In genomic region chr6:11398451-11399326, GRCh38 we compare ENCODE assay signal across 1 cellular context.
TF ChIP-seq lines count a peak whose summit lies in the region.

No MANE protein-coding gene starts in this region.

TF ChIP-seq in endothelial cell of umbilical vein, 7 proteins besides CTCF, POLR2A, EP300 and RAD21:
- no peak for TF ChIP-seq MAX (IDR thresholded peaks at IDR 0.05; ENCODE audit: insufficient read depth, insufficient read length)
- TF ChIP-seq POLR2AphosphoS5 (IDR thresholded peaks at IDR 0.05; ENCODE audit: insufficient read depth, low read depth, low read length): no peak
- TF ChIP-seq MYC (IDR thresholded peaks at IDR 0.05; ENCODE audit: low read depth, low read length): no peak
- TF ChIP-seq EZH2 (IDR thresholded peaks at IDR 0.05; ENCODE audit: borderline replicate concordance, low read depth, low read length, severe bottlenecking): no peak
- no peak for TF ChIP-seq GATA2 (IDR thresholded peaks at IDR 0.05; ENCODE audit: insufficient read depth, insufficient read length, low read depth, low read length)
